1 cellular context compared by ENCODE assay signal in the genomic region with DNA sequence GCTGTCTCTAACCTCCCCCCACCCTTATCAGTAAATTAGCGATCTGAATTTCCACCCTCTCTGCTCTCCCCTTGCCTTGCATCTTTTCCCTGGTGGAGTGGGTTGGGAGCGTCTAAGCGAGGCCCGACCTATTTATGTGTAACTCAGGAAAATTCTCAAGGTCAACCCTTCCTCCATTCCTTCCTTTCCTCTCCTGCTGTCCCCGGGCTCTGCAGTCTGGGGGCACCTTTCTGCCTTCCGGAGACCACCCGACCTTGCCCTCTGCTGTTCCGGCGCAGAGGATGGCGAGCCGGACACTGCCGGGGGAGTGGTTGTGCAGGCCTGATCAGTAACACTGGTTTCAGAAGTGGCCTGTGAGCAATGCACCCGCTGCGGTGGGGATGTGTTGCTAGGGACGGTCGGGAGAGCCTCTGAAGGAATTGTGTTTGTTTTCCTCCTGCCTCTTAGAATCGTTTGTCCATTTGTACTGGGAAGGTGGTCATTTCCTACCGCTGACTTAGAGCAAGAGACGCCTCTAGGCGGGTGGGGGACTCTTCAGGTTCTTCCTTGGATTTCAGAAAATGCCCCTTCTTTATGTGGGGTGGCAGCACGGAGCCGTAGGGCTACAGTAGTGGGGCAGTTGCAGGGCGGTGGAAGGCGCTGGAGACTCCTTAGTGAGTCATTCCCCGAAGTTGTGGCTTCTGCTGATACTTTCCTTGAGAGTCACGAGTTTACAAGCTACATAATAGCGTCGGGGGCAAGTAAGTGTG.
TF ChIP-seq lines count a peak whose summit lies in the region.

No MANE protein-coding gene starts in this region.

TF ChIP-seq in GM23338, 12 proteins besides CTCF, POLR2A, EP300 and RAD21 (continued from another document):
- TF ChIP-seq, protein P1, sequence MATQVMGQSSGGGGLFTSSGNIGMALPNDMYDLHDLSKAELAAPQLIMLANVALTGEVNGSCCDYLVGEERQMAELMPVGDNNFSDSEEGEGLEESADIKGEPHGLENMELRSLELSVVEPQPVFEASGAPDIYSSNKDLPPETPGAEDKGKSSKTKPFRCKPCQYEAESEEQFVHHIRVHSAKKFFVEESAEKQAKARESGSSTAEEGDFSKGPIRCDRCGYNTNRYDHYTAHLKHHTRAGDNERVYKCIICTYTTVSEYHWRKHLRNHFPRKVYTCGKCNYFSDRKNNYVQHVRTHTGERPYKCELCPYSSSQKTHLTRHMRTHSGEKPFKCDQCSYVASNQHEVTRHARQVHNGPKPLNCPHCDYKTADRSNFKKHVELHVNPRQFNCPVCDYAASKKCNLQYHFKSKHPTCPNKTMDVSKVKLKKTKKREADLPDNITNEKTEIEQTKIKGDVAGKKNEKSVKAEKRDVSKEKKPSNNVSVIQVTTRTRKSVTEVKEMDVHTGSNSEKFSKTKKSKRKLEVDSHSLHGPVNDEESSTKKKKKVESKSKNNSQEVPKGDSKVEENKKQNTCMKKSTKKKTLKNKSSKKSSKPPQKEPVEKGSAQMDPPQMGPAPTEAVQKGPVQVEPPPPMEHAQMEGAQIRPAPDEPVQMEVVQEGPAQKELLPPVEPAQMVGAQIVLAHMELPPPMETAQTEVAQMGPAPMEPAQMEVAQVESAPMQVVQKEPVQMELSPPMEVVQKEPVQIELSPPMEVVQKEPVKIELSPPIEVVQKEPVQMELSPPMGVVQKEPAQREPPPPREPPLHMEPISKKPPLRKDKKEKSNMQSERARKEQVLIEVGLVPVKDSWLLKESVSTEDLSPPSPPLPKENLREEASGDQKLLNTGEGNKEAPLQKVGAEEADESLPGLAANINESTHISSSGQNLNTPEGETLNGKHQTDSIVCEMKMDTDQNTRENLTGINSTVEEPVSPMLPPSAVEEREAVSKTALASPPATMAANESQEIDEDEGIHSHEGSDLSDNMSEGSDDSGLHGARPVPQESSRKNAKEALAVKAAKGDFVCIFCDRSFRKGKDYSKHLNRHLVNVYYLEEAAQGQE (IDR thresholded peaks at IDR 0.05; ENCODE audit: unreplicated experiment), result no peak
- TF ChIP-seq ZNF331 (CRISPR knock-in tag; IDR thresholded peaks at IDR 0.05; ENCODE audit: low read depth), result no peak
- no peak for TF ChIP-seq ZNF114 (CRISPR knock-in tag; IDR thresholded peaks at IDR 0.05)
- TF ChIP-seq STAT1 (IDR thresholded peaks at IDR 0.05; ENCODE audit: unreplicated experiment), result no peak
- TF ChIP-seq ETS1 (IDR thresholded peaks at IDR 0.05), result no peak
- TF ChIP-seq CREB1 (CRISPR knock-in tag; IDR thresholded peaks at IDR 0.05; ENCODE audit: low read depth), result no peak
